In genomic region chr5:8750100-8750499, GRCh38 we compare ENCODE assay signal across 25 cellular contexts.
"Had no signal": no experiment of that assay in that cellular context is flagged by ENCODE, and none has a peak within 500 bp of the region (broad histone marks: within the 10 kb centered on the region; RNA-seq: fewer than 3 reads in every experiment).

No MANE protein-coding gene starts in this region.

- DNase-seq: left ventricle myocardium inferior; mesendoderm; naive thymus-derived CD4-positive, alpha-beta T cell; ovary; retina; right cardiac atrium; stimulated activated CD4-positive, alpha-beta T cell treated with anti-CD3 and anti-CD28 coated beads, Interleukin-12 subunit alpha, Interleukin-12 subunit beta, amount 100 ng/mL, for 4 hours; stimulated activated CD4-positive, alpha-beta T cell treated with anti-CD3 and anti-CD28 coated beads, Interleukin-15, amount 100 ng/mL, for 24 hours; stimulated activated CD4-positive, alpha-beta T cell treated with anti-CD3 and anti-CD28 coated beads, Interleukin-2, amount 100 ng/mL, for 24 hours; stimulated activated CD4-positive, alpha-beta T cell treated with anti-CD3 and anti-CD28 coated beads, Interleukin-4, amount 100 ng/mL, for 1 hour; stimulated activated naive B cell treated with anti-CD40 and anti-IgM and Interleukin-4, amounts not matched to agents 10 μg/mL and 1 μg/mL and 100 μg/mL, for 72 hours; stimulated activated naive CD8-positive, alpha-beta T cell treated with anti-CD3 and anti-CD28 coated beads, Interleukin-15, Interleukin-2, amounts not matched to agents 100 U/mL and 50 U/mL, for 24 hours; stomach; testis; thyroid gland; transverse colon; upper lobe of left lung had no signal

- H3K4me3 ChIP-seq: left ventricle myocardium inferior, lung, ovary, skin epidermis, stomach, testis, thyroid gland, transverse colon, upper lobe of left lung, vagina had no signal

- H3K27ac Mint-ChIP-seq: mesothelial cell of epicardium; naive thymus-derived CD4-positive, alpha-beta T cell; natural killer cell treated with Interleukin-12 subunit alpha and Interleukin-12 subunit beta and Interleukin-15 and Interleukin-18, amount 100 ng/mL, for 72 hours; progenitor cell of endocrine pancreas; stimulated activated naive B cell treated with anti-CD40 and anti-IgM and Interleukin-4, amounts not matched to agents 10 μg/mL and 1 μg/mL and 100 μg/mL, for 72 hours had no signal

- FAIRE-seq: islet of Langerhans had no signal

- H3K36me3 Mint-ChIP-seq: mesothelial cell of epicardium; naive thymus-derived CD4-positive, alpha-beta T cell; natural killer cell treated with Interleukin-12 subunit alpha and Interleukin-12 subunit beta and Interleukin-15 and Interleukin-18, amount 100 ng/mL, for 72 hours; stimulated activated naive B cell treated with anti-CD40 and anti-IgM and Interleukin-4, amounts not matched to agents 10 μg/mL and 1 μg/mL and 100 μg/mL, for 72 hours had no signal

- H3K27ac ChIP-seq: left ventricle myocardium inferior, ovary, skin epidermis, stomach, testis, thyroid gland, transverse colon, upper lobe of left lung, vagina had no signal

- H3K9me3 ChIP-seq: left ventricle myocardium inferior, ovary, stomach, testis, thyroid gland, transverse colon, upper lobe of left lung, vagina had no signal

- H3K9me3 Mint-ChIP-seq: mesothelial cell of epicardium; stimulated activated naive B cell treated with anti-CD40 and anti-IgM and Interleukin-4, amounts not matched to agents 10 μg/mL and 1 μg/mL and 100 μg/mL, for 72 hours had no signal

- H3K4me1 Mint-ChIP-seq: mesothelial cell of epicardium; naive thymus-derived CD4-positive, alpha-beta T cell; stimulated activated naive B cell treated with anti-CD40 and anti-IgM and Interleukin-4, amounts not matched to agents 10 μg/mL and 1 μg/mL and 100 μg/mL, for 72 hours had no signal

- H3K27me3 ChIP-seq: ovary, stomach, testis, thyroid gland, transverse colon, upper lobe of left lung, vagina had no signal

- H3K4me1 ChIP-seq: left ventricle myocardium inferior, stomach, testis, thyroid gland, transverse colon, upper lobe of left lung, vagina had no signal

- H3K27me3 Mint-ChIP-seq: naive thymus-derived CD4-positive, alpha-beta T cell; natural killer cell treated with Interleukin-12 subunit alpha and Interleukin-12 subunit beta and Interleukin-15 and Interleukin-18, amount 100 ng/mL, for 72 hours; stimulated activated naive B cell treated with anti-CD40 and anti-IgM and Interleukin-4, amounts not matched to agents 10 μg/mL and 1 μg/mL and 100 μg/mL, for 72 hours had no signal

- H3K36me3 ChIP-seq: left ventricle myocardium inferior, ovary, stomach, thyroid gland, transverse colon, upper lobe of left lung, vagina had no signal

- ATAC-seq: naive thymus-derived CD4-positive, alpha-beta T cell; natural killer cell treated with Interleukin-12 subunit alpha and Interleukin-12 subunit beta and Interleukin-15 and Interleukin-18, amount 100 ng/mL, for 72 hours; right cardiac atrium; sciatic nerve; stimulated activated naive B cell treated with anti-CD40 and anti-IgM and Interleukin-4, amounts not matched to agents 10 μg/mL and 1 μg/mL and 100 μg/mL, for 72 hours; stimulated activated naive CD8-positive, alpha-beta T cell treated with anti-CD3 and anti-CD28 coated beads, Interleukin-15, Interleukin-2, amounts not matched to agents 100 U/mL and 50 U/mL, for 24 hours had no signal

- H3K4me3 Mint-ChIP-seq: mesothelial cell of epicardium; naive thymus-derived CD4-positive, alpha-beta T cell; natural killer cell treated with Interleukin-12 subunit alpha and Interleukin-12 subunit beta and Interleukin-15 and Interleukin-18, amount 100 ng/mL, for 72 hours; stimulated activated naive B cell treated with anti-CD40 and anti-IgM and Interleukin-4, amounts not matched to agents 10 μg/mL and 1 μg/mL and 100 μg/mL, for 72 hours had no signal
